ENCODE assay signal across 8 cellular contexts in genomic region chr4:133320576-133321170, GRCh38.
DNase-seq lines count a peak whose midpoint lies in the region; ATAC-seq, FAIRE-seq and TF ChIP-seq lines count a peak whose summit lies in the region.

No MANE protein-coding gene starts in this region.

- H2BK15ac ChIP-seq in H1 (ENCODE audit: low read length) = no peak overlapping the region

- CTCF ChIA-PET in AG04449 (lab: Yijun Ruan, JAX) = no interaction called here
- CTCF ChIA-PET in H1 (lab: Charles Lee; ENCODE audit: partially characterized antibody) = interaction anchor here (0.8 to 2.5 kb wide), 12 partner anchors 16 to 230 kb away, joined by 3 to 10 read pairs (median 3); no protein-coding TSS in a partner anchor

- H2AK5ac ChIP-seq in H1 (ENCODE audit: low read depth, low read length) = no peak overlapping the region

- DNase-seq in AG04449 (ENCODE audit: low read depth, low spot score) (no peak), GM18507 (ENCODE audit: extremely low spot score, insufficient read length, low read depth) (no peak), NCI-H526 (lab: John Stamatoyannopoulos, UW) (peak; percentile 46 to 59), H1 (ENCODE audit: low read depth in 1 of 2, low spot score in 2 of 2) (no peak), pancreas (no peak), thyroid gland (no peak), GF-D8 (lab: John Stamatoyannopoulos, UW) (no peak)

- no peak overlapping the region for H2BK120ac ChIP-seq in H1 (replicated peaks; ENCODE audit: low read depth, low read length)

- H3K23me2 ChIP-seq in H1 (ENCODE audit: low read depth, low read length) = no peaks in the 10 kb centered on the region

- TF ChIP-seq EP300 in H1 (IDR thresholded peaks at IDR 0.05; ENCODE audit: borderline replicate concordance in 1 of 2, low read depth in 2 of 2, low read length in 2 of 2) = no peak

- H3K79me2 ChIP-seq in H1 (ENCODE audit: control insufficient read depth in 1 of 2, insufficient read depth in 2 of 2, low read length in 2 of 2) = no peaks in the 10 kb centered on the region

- H3K4ac ChIP-seq in H1 (replicated peaks; ENCODE audit: insufficient read length, low read depth, low read length) = no peak overlapping the region

- H3K9me3 ChIP-seq in H1 (ENCODE audit: insufficient read depth in 2 of 2, low read depth in 1 of 2, low read length in 1 of 2) (no peaks in the 10 kb centered on the region), pancreas (no peaks in the 10 kb centered on the region), thyroid gland (no peaks in the 10 kb centered on the region)

- no peak overlapping the region for H4K8ac ChIP-seq in H1 (ENCODE audit: extremely low read depth, insufficient read depth, low read length)

- no peak overlapping the region for H2BK12ac ChIP-seq in H1 (ENCODE audit: low read depth, low read length)

- no peak overlapping the region for H4K5ac ChIP-seq in H1 (ENCODE audit: insufficient read length, low read depth, low read length)

- no peak overlapping the region for H3K56ac ChIP-seq in H1 (replicated peaks; ENCODE audit: insufficient read length, low read depth, low read length)

- TF ChIP-seq RAD21 in H1 (IDR thresholded peaks at IDR 0.05 in 1 of 2, conservative IDR thresholded peaks at IDR 0.05 in 1 of 2; ENCODE audit: low read depth in 2 of 2, low read length in 2 of 2) = peak; percentile 75 to 83

- no peak overlapping the region for H3K27ac ChIP-seq in H1 (ENCODE audit: low read depth, low read length)
- no peak overlapping the region for H3K27ac ChIP-seq in pancreas
- no peak overlapping the region for H3K27ac ChIP-seq in thyroid gland

- H3K9ac ChIP-seq in H1 (replicated peaks in 1 of 4; ENCODE audit: extremely low read depth in 1 of 4, low read depth in 3 of 4, low read length in 3 of 4) = no peak overlapping the region

- H3K4me1 ChIP-seq in H1 (replicated peaks in 1 of 4; ENCODE audit: control insufficient read depth in 3 of 4, insufficient read depth in 4 of 4, low read length in 3 of 4) (no peaks in the 10 kb centered on the region), pancreas (no peaks in the 10 kb centered on the region), thyroid gland (no peaks in the 10 kb centered on the region)

- H3K79me1 ChIP-seq in H1 (ENCODE audit: low read depth, low read length) = no peaks in the 10 kb centered on the region

- H3K27me3 ChIP-seq in H1 (replicated peaks in 1 of 4; ENCODE audit: control insufficient read depth in 3 of 4, extremely low read depth in 1 of 4, insufficient read depth in 3 of 4, low read length in 3 of 4) (no peaks in the 10 kb centered on the region), pancreas (no peaks in the 10 kb centered on the region), thyroid gland (no peaks in the 10 kb centered on the region)

- H2AFZ ChIP-seq in H1 (ENCODE audit: low read length) = no peak overlapping the region

- no peak overlapping the region for H3K23ac ChIP-seq in H1 (ENCODE audit: insufficient read length)

- peak; percentile 82 for ATAC-seq in HG03039 (IDR thresholded peaks at IDR 0.05; ENCODE audit: unreplicated experiment)
- ATAC-seq in pancreas = peak in 3 of 4 donors; percentile 48 to 72 (median 64)

- no peak overlapping the region for H2BK5ac ChIP-seq in H1 (ENCODE audit: low read depth, low read length)

- H4K91ac ChIP-seq in H1 (replicated peaks; ENCODE audit: insufficient read length, low read length) = no peak overlapping the region

- no peak overlapping the region for H3K4me3 ChIP-seq in AG04449 (ENCODE audit: low read depth, low read length)
- H3K4me3 ChIP-seq in H1 (ENCODE audit: extremely low read depth in 1 of 4, insufficient read depth in 2 of 4, low read depth in 3 of 4, low read length in 4 of 4) = no peak overlapping the region
- no peak overlapping the region for H3K4me3 ChIP-seq in pancreas
- no peak overlapping the region for H3K4me3 ChIP-seq in thyroid gland (replicated peaks in 1 of 3)

- H4K20me1 ChIP-seq in H1 (replicated peaks in 1 of 2; ENCODE audit: control insufficient read depth in 1 of 2, insufficient read depth in 2 of 2, low read length in 2 of 2) = no peaks in the 10 kb centered on the region

- intact Hi-C loops in pancreas (cut with DNase I) (no loop called here), thyroid gland (cut with DNase I) (no loop called here)

- H3K36me3 ChIP-seq in H1 (ENCODE audit: control insufficient read depth in 2 of 4, insufficient read depth in 4 of 4, low read length in 3 of 4) (no peaks in the 10 kb centered on the region), pancreas (no peaks in the 10 kb centered on the region), thyroid gland (no peaks in the 10 kb centered on the region)

- peak; percentile 26 for FAIRE-seq in GM18507 (lab: Jason Lieb, UNC)
- no peak for FAIRE-seq in H1 (lab: Jason Lieb, UNC)
- no peak for FAIRE-seq in pancreas (lab: Jason Lieb, UNC)

- peak; percentile 35 for TF ChIP-seq CTCF in AG04449 (IDR thresholded peaks at IDR 0.05; ENCODE audit: insufficient read depth, low read length, missing control alignments)
- TF ChIP-seq CTCF in H1 (IDR thresholded peaks at IDR 0.05; ENCODE audit: control extremely low read depth in 1 of 3, insufficient read depth in 1 of 3, low read depth in 1 of 3, low read length in 3 of 3) = peak in 2 of 3 experiments; percentile 54 to 67; a peak in 3 of 4 replicates
- peak in 2 of 4 donors; percentile 12 to 38 for TF ChIP-seq CTCF in pancreas (IDR thresholded peaks at IDR 0.05)
- peak in 2 of 6 experiments; percentile 11 to 37 for TF ChIP-seq CTCF in thyroid gland (IDR thresholded peaks at IDR 0.05)

- POLR2A ChIA-PET in AG04449 (lab: Yijun Ruan, JAX) = no interaction called here
- POLR2A ChIA-PET in H1 (lab: Charles Lee; ENCODE audit: partially characterized antibody) = no interaction called here

- no peak overlapping the region for H3K14ac ChIP-seq in H1 (ENCODE audit: insufficient read length)

- no peak overlapping the region for H2BK20ac ChIP-seq in H1 (ENCODE audit: low read length)

- TF ChIP-seq POLR2A in H1 (IDR thresholded peaks at IDR 0.05; ENCODE audit: control extremely low read depth in 1 of 2, low read depth in 2 of 2, low read length in 2 of 2) (no peak), thyroid gland (IDR thresholded peaks at IDR 0.05) (no peak)

- H3K4me2 ChIP-seq in H1 (ENCODE audit: insufficient read depth in 1 of 2, low read depth in 2 of 2, low read length in 2 of 2) = no peak overlapping the region

- WGBS in H1 (ENCODE audit: extremely low coverage in 1 of 2, insufficient coverage in 1 of 2, insufficient read length in 1 of 2, insufficient replicate concordance in 2 of 2, low coverage in 1 of 2, low lambda C conversion rate in 2 of 2, missing lambda C conversion rate in 1 of 2), 2 experiments = 39% methylated on average over 2 of the region's 2 CpGs; no CpG with 5 or more reads in 1 of the 2 experiments
- 0 to 2% methylated on average over 2 of the region's 2 CpGs for WGBS in pancreas, 2 donors
- WGBS in thyroid gland, 2 donors = 13 to 24% methylated on average over 2 of the region's 2 CpGs

- no peak overlapping the region for H3K18ac ChIP-seq in H1 (ENCODE audit: extremely low read depth, low read length)

TF ChIP-seq in H1, 55 proteins besides CTCF, POLR2A, EP300 and RAD21:
- TF ChIP-seq ATF3 (IDR thresholded peaks at IDR 0.05; ENCODE audit: insufficient read depth, low read depth, low read length) = no peak
- no peak for TF ChIP-seq SP1 (IDR thresholded peaks at IDR 0.05; ENCODE audit: low read depth, low read length)
- no peak for TF ChIP-seq KDM1A (IDR thresholded peaks at IDR 0.05; ENCODE audit: borderline replicate concordance, low read length)
- TF ChIP-seq, protein P1, sequence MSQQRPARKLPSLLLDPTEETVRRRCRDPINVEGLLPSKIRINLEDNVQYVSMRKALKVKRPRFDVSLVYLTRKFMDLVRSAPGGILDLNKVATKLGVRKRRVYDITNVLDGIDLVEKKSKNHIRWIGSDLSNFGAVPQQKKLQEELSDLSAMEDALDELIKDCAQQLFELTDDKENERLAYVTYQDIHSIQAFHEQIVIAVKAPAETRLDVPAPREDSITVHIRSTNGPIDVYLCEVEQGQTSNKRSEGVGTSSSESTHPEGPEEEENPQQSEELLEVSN (IDR thresholded peaks at IDR 0.05) = no peak
- TF ChIP-seq BCL11A (IDR thresholded peaks at IDR 0.05; ENCODE audit: low read depth in 2 of 2, low read length in 2 of 2) = no peak
- no peak for TF ChIP-seq KDM4A (IDR thresholded peaks at IDR 0.05; ENCODE audit: low read depth, low read length, severe bottlenecking)
- no peak for TF ChIP-seq ASH2L (IDR thresholded peaks at IDR 0.05; ENCODE audit: low read length)

Comparison
In these comparisons a context has a peak if more than half of its experiments do, and no peak if none do; other contexts are left out.
1. DNase-seq: peak in NCI-H526 (2 of 2); none in AG04449 (single experiment), GM18507 (single experiment), H1 (0 of 2), pancreas (0 of 6), thyroid gland (0 of 2) and GF-D8 (single experiment).